ENCODE assay signal across 1 cellular context in the genomic region with DNA sequence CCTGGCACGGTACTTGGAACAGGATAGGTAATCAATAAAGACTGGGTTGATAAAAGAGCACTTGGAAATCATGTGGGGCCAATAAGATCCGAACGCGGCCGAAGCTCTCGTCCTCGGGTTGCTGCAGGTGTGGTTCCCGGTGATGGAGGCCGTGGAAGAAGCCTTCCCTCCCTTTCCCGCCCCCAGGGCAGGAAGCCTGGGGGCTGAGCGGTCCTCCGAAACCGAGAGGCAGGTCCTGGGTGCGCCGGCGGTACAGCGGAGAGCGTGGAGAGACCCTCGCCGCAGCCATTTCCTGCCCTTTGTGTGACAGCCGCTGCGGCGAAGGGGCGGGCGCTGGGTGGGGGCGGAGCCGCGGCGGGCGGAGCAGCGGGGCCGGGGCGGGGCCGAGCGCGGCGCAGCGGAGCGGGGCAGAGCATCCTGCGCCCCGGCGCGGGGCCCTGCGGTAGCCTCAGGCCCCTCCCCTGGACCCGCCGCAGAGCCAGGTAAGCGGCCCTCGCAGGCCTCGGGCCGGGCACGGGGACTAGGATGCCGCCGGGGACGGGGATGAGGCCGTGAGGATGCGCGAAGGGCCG.
TF ChIP-seq lines count a peak whose summit lies in the region.

TSS of gene CYFIP2 (plus strand) at position 410 of the 572 bp plus-strand sequence. CDS start 19,239 bp downstream, outside the sequence.

TF ChIP-seq in GM12878, 131 proteins besides CTCF, POLR2A, EP300 and RAD21 (continued from another document and continues in another):
- TF ChIP-seq IRF5 (IDR thresholded peaks at IDR 0.05; ENCODE audit: borderline replicate concordance) (no peak), RAD51 (IDR thresholded peaks at IDR 0.05) (no peak), RELA (IDR thresholded peaks at IDR 0.05; ENCODE audit: borderline replicate concordance, partially characterized antibody) (no peak), LARP7 (IDR thresholded peaks at IDR 0.05) (no peak), MEF2A (IDR thresholded peaks at IDR 0.05; ENCODE audit: insufficient read depth, low read depth, low read length) (no peak), PML (IDR thresholded peaks at IDR 0.05; ENCODE audit: low read length) (no peak), ZBTB4 (CRISPR knock-in tag; IDR thresholded peaks at IDR 0.05) (no peak), SMC3 (IDR thresholded peaks at IDR 0.05; ENCODE audit: borderline replicate concordance, low read length) (no peak), MTA2 (IDR thresholded peaks at IDR 0.05; ENCODE audit: low read depth) (no peak), CHD1 (IDR thresholded peaks at IDR 0.05; ENCODE audit: low read depth, low read length) (no peak), ELK1 (IDR thresholded peaks at IDR 0.05; ENCODE audit: low read depth, low read length) (no peak), BHLHE40 (IDR thresholded peaks at IDR 0.05; ENCODE audit: borderline replicate concordance in 1 of 2, low read depth in 2 of 2, low read length in 1 of 2) (no peak), NR2C1 (IDR thresholded peaks at IDR 0.05) (0 out of 2 replicates have a peak, but pooled peaks have one; percentile 18), ZNF622 (IDR thresholded peaks at IDR 0.05) (no peak), SUPT20H (IDR thresholded peaks at IDR 0.05; ENCODE audit: borderline replicate concordance, control insufficient read depth, low read depth, low read length) (no peak), SRF (IDR thresholded peaks at IDR 0.05; ENCODE audit: low read depth in 2 of 2, low read length in 2 of 2) (no peak), E2F4 (IDR thresholded peaks at IDR 0.05; ENCODE audit: low read depth, low read length) (no peak), EED (IDR thresholded peaks at IDR 0.05; ENCODE audit: low read depth) (peak; percentile 61; the same call in 1 of the 2 replicates), ETV6 (conservative IDR thresholded peaks at IDR 0.05 in 1 of 2, IDR thresholded peaks at IDR 0.05 in 1 of 2; ENCODE audit: borderline replicate concordance in 1 of 2, low read depth in 1 of 2) (no peak), FOXK2 (IDR thresholded peaks at IDR 0.05) (no peak), HDAC2 (IDR thresholded peaks at IDR 0.05) (no peak), ATF3 (IDR thresholded peaks at IDR 0.05; ENCODE audit: borderline replicate concordance, extremely low read depth, low read depth, low read length) (no peak), USF2 (IDR thresholded peaks at IDR 0.05; ENCODE audit: borderline replicate concordance, low read depth, low read length) (no peak), MTA3 (IDR thresholded peaks at IDR 0.05; ENCODE audit: borderline replicate concordance, low read length) (no peak), PBX3 (IDR thresholded peaks at IDR 0.05; ENCODE audit: insufficient replicate concordance, low read depth, low read length) (peak; percentile 37), NFXL1 (IDR thresholded peaks at IDR 0.05; ENCODE audit: borderline replicate concordance) (no peak), ESRRA (IDR thresholded peaks at IDR 0.05; ENCODE audit: low read length) (no peak), MEF2B (IDR thresholded peaks at IDR 0.05; ENCODE audit: partially characterized antibody, poor library complexity, severe bottlenecking) (no peak), CREM (IDR thresholded peaks at IDR 0.05; ENCODE audit: low read depth) (no peak), NR2C2 (IDR thresholded peaks at IDR 0.05; ENCODE audit: borderline replicate concordance, control insufficient read depth, insufficient read length, low read depth) (no peak), RBBP5 (conservative IDR thresholded peaks at IDR 0.05) (no peak), RCOR1 (conservative IDR thresholded peaks at IDR 0.05; ENCODE audit: low read depth, low read length) (0 out of 2 replicates have a peak, but pooled peaks have one; percentile 43), TCF3 (IDR thresholded peaks at IDR 0.05; ENCODE audit: borderline replicate concordance, insufficient read depth, low read depth, low read length) (no peak), POLR2AphosphoS2 (IDR thresholded peaks at IDR 0.05; ENCODE audit: low read depth, low read length) (no peak), STAT1 (conservative IDR thresholded peaks at IDR 0.05) (no peak), SPI1 (IDR thresholded peaks at IDR 0.05; ENCODE audit: borderline replicate concordance, insufficient read depth, low read depth, low read length) (no peak), WRNIP1 (IDR thresholded peaks at IDR 0.05; ENCODE audit: borderline replicate concordance, low read depth, low read length) (no peak), FOXM1 (IDR thresholded peaks at IDR 0.05; ENCODE audit: low read depth, low read length) (no peak), CBX3 (IDR thresholded peaks at IDR 0.05; ENCODE audit: borderline replicate concordance, low read depth) (no peak), SMARCA5 (IDR thresholded peaks at IDR 0.05) (no peak), EZH2 (IDR thresholded peaks at IDR 0.05; ENCODE audit: borderline replicate concordance, control insufficient read depth, low read depth, low read length) (no peak), BCL3 (IDR thresholded peaks at IDR 0.05; ENCODE audit: borderline replicate concordance, insufficient read depth, low read depth, low read length, poor library complexity, severe bottlenecking) (no peak), ZBED1 (IDR thresholded peaks at IDR 0.05; ENCODE audit: borderline replicate concordance) (no peak), HCFC1 (IDR thresholded peaks at IDR 0.05; ENCODE audit: low read length) (no peak), MYB (IDR thresholded peaks at IDR 0.05; ENCODE audit: borderline replicate concordance, low read depth, low read length) (no peak), NR2F1 (conservative IDR thresholded peaks at IDR 0.05) (no peak), IKZF2 (IDR thresholded peaks at IDR 0.05) (peak; percentile 41 to 54; a peak in 2 of 4 replicates), KLF5 (IDR thresholded peaks at IDR 0.05; ENCODE audit: partially characterized antibody) (no peak), TCF12 (IDR thresholded peaks at IDR 0.05; ENCODE audit: low read depth, low read length) (0 out of 2 replicates have a peak, but pooled peaks have one; percentile 33)
- TF ChIP-seq, protein P1, sequence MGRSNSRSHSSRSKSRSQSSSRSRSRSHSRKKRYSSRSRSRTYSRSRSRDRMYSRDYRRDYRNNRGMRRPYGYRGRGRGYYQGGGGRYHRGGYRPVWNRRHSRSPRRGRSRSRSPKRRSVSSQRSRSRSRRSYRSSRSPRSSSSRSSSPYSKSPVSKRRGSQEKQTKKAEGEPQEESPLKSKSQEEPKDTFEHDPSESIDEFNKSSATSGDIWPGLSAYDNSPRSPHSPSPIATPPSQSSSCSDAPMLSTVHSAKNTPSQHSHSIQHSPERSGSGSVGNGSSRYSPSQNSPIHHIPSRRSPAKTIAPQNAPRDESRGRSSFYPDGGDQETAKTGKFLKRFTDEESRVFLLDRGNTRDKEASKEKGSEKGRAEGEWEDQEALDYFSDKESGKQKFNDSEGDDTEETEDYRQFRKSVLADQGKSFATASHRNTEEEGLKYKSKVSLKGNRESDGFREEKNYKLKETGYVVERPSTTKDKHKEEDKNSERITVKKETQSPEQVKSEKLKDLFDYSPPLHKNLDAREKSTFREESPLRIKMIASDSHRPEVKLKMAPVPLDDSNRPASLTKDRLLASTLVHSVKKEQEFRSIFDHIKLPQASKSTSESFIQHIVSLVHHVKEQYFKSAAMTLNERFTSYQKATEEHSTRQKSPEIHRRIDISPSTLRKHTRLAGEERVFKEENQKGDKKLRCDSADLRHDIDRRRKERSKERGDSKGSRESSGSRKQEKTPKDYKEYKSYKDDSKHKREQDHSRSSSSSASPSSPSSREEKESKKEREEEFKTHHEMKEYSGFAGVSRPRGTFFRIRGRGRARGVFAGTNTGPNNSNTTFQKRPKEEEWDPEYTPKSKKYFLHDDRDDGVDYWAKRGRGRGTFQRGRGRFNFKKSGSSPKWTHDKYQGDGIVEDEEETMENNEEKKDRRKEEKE (IDR thresholded peaks at IDR 0.05), result no peak
- TF ChIP-seq, protein P2, sequence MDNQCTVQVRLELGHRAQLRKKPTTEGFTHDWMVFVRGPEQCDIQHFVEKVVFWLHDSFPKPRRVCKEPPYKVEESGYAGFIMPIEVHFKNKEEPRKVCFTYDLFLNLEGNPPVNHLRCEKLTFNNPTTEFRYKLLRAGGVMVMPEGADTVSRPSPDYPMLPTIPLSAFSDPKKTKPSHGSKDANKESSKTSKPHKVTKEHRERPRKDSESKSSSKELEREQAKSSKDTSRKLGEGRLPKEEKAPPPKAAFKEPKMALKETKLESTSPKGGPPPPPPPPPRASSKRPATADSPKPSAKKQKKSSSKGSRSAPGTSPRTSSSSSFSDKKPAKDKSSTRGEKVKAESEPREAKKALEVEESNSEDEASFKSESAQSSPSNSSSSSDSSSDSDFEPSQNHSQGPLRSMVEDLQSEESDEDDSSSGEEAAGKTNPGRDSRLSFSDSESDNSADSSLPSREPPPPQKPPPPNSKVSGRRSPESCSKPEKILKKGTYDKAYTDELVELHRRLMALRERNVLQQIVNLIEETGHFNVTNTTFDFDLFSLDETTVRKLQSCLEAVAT (IDR thresholded peaks at IDR 0.05), result 0 out of 2 replicates have a peak, but pooled peaks have one; percentile 26
